Comparison of ENCODE assay signal across 1 cellular context in genomic region chr3:170037463-170038433, GRCh38.
TF ChIP-seq lines count a peak whose summit lies in the region.

GPR160 (plus strand) TSS chr3:170037995; CDS start chr3:170083973, 45,978 bp downstream.

TF ChIP-seq in WTC11, 78 proteins besides CTCF, POLR2A, EP300 and RAD21 (continued from another document):
- TF ChIP-seq OVOL2 (CRISPR knock-in tag; IDR thresholded peaks at IDR 0.05; ENCODE audit: borderline replicate concordance), result no peak
